In the genomic region with DNA sequence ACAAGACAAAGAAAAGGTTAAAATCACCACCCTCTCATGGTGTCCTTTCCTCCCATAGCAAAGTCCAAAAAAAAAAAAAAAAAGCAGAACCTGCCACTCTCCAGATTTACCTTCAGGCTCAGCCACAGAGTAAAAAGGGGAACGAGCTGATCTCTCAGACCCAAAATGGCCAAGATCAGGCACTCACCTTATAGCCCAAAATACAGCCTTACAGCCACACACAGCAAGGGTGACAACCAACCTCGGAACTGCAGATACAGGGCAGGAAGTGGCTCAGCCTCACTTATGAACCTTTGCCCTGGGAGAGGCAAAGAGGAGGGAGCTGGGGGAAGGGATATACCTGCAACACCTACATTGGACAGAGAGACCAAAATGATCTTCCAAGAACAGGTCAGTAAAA, we compare ENCODE assay signal across 1 cellular context.
TF ChIP-seq lines count a peak whose summit lies in the region.

No MANE protein-coding gene starts in this region.

TF ChIP-seq in SK-N-SH treated with all-trans-retinoic acid at 6 μM for 48 hours, 23 proteins besides CTCF, POLR2A, EP300 and RAD21 (continued from another document):
- TF ChIP-seq, protein P1, sequence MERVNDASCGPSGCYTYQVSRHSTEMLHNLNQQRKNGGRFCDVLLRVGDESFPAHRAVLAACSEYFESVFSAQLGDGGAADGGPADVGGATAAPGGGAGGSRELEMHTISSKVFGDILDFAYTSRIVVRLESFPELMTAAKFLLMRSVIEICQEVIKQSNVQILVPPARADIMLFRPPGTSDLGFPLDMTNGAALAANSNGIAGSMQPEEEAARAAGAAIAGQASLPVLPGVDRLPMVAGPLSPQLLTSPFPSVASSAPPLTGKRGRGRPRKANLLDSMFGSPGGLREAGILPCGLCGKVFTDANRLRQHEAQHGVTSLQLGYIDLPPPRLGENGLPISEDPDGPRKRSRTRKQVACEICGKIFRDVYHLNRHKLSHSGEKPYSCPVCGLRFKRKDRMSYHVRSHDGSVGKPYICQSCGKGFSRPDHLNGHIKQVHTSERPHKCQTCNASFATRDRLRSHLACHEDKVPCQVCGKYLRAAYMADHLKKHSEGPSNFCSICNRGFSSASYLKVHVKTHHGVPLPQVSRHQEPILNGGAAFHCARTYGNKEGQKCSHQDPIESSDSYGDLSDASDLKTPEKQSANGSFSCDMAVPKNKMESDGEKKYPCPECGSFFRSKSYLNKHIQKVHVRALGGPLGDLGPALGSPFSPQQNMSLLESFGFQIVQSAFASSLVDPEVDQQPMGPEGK (CRISPR knock-in tag; IDR thresholded peaks at IDR 0.05; ENCODE audit: borderline replicate concordance), result no peak
- TF ChIP-seq TCF4 (CRISPR knock-in tag; IDR thresholded peaks at IDR 0.05; ENCODE audit: borderline replicate concordance) (no peak), PPARA (CRISPR knock-in tag; IDR thresholded peaks at IDR 0.05; ENCODE audit: borderline replicate concordance) (no peak), OSR1 (CRISPR knock-in tag; IDR thresholded peaks at IDR 0.05) (no peak), ZNF8 (CRISPR knock-in tag; IDR thresholded peaks at IDR 0.05) (no peak), ZC3H10 (CRISPR knock-in tag; IDR thresholded peaks at IDR 0.05) (no peak), ZNF70 (CRISPR knock-in tag; IDR thresholded peaks at IDR 0.05) (no peak)
